8 cellular contexts compared by ENCODE assay signal in the genomic region with DNA sequence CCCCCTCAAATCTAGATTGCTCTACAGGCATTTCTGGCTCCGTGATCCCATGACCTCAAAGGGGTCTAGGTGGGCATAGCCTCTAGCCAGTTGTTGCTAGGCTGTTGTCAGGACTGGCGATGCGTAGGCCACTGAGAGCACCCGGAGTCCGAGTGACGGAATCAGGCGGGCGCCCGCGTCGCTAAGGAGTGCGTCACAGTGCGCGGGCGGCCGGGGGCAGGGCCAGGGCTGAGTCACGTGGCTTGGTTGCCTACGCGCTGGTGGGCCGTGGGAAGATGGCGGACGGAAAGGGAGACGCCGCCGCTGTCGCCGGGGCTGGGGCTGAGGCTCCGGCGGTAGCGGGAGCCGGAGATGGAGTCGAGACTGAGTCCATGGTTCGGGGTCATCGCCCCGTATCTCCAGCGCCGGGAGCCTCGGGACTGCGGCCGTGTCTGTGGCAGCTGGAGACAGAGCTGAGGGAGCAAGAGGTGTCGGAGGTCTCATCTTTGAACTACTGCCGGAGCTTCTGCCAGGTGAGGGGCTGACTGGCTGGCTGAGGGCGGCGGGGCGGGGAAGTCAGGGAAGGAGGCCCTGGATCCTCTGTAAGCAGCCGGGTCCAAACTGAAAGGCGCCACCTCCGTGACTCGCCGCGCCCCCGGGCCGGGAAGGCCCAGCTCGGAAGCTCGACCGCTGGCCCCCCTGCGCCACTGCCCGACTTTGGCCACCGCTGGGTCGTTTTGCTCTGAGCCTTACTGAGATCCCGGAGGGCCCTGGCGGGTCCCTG. TPM values are rescaled to one million over a fixed set of nuclear protein-coding genes. Genes with fewer than 3 reads are reported as not detected.
DNase-seq lines count a peak whose midpoint lies in the region; TF ChIP-seq lines count a peak whose summit lies in the region.

A gene with protein sequence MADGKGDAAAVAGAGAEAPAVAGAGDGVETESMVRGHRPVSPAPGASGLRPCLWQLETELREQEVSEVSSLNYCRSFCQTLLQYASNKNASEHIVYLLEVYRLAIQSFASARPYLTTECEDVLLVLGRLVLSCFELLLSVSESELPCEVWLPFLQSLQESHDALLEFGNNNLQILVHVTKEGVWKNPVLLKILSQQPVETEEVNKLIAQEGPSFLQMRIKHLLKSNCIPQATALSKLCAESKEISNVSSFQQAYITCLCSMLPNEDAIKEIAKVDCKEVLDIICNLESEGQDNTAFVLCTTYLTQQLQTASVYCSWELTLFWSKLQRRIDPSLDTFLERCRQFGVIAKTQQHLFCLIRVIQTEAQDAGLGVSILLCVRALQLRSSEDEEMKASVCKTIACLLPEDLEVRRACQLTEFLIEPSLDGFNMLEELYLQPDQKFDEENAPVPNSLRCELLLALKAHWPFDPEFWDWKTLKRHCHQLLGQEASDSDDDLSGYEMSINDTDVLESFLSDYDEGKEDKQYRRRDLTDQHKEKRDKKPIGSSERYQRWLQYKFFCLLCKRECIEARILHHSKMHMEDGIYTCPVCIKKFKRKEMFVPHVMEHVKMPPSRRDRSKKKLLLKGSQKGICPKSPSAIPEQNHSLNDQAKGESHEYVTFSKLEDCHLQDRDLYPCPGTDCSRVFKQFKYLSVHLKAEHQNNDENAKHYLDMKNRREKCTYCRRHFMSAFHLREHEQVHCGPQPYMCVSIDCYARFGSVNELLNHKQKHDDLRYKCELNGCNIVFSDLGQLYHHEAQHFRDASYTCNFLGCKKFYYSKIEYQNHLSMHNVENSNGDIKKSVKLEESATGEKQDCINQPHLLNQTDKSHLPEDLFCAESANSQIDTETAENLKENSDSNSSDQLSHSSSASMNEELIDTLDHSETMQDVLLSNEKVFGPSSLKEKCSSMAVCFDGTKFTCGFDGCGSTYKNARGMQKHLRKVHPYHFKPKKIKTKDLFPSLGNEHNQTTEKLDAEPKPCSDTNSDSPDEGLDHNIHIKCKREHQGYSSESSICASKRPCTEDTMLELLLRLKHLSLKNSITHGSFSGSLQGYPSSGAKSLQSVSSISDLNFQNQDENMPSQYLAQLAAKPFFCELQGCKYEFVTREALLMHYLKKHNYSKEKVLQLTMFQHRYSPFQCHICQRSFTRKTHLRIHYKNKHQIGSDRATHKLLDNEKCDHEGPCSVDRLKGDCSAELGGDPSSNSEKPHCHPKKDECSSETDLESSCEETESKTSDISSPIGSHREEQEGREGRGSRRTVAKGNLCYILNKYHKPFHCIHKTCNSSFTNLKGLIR (N-terminal part only) (plus strand): TSS at position 263 of the 763 bp plus-strand sequence. CDS start 13 bp downstream, at position 276.

- H3K4me1 ChIP-seq in CD8-positive, alpha-beta memory T cell (ENCODE audit: insufficient read depth, low read length), result peaks cover 43% of the 10 kb centered on the region
- H3K4me1 ChIP-seq in effector memory CD4-positive, alpha-beta T cell (ENCODE audit: control insufficient read depth, insufficient read depth, low read length, poor library complexity, severe bottlenecking), result peaks cover 16% of the 10 kb centered on the region

- H3K27me3 Mint-ChIP-seq in CD8-positive, alpha-beta memory T cell, result no peaks in the 10 kb centered on the region

- CTCF ChIA-PET in CD8-positive, alpha-beta memory T cell (lab: Charles Lee), result interaction anchor here (0.9 to 2.6 kb wide), 3 partner anchors 155 to 347 kb away, joined by 3 to 10 read pairs (median 3); no protein-coding TSS in a partner anchor

- no peaks in the 10 kb centered on the region for H3K27me3 ChIP-seq in CD8-positive, alpha-beta memory T cell (ENCODE audit: insufficient read depth, low read length, poor library complexity, severe bottlenecking)
- H3K27me3 ChIP-seq in effector memory CD4-positive, alpha-beta T cell (replicated peaks; ENCODE audit: control insufficient read depth, insufficient read depth, low read length, poor library complexity, severe bottlenecking), result no peaks in the 10 kb centered on the region

- peaks cover 0 to 5% (median 4%) of the 10 kb centered on the region in 3 donors for H3K36me3 Mint-ChIP-seq in CD8-positive, alpha-beta memory T cell

- peak within 1 kb of the TSS; percentile 84 for H3K4me3 ChIP-seq in CD8-positive, alpha-beta memory T cell (ENCODE audit: low read length)
- peak within 1 kb of the TSS; percentile 87 for H3K4me3 ChIP-seq in effector memory CD4-positive, alpha-beta T cell (ENCODE audit: insufficient read depth, low read depth, low read length, poor library complexity, severe bottlenecking)

- H3K4me3 Mint-ChIP-seq in CD8-positive, alpha-beta memory T cell, result no peak within 1 kb of the TSS

- no peaks in the 10 kb centered on the region for H3K9me3 Mint-ChIP-seq in CD8-positive, alpha-beta memory T cell

- peak within 1 kb of the TSS in 1 of 8 donors; percentile 98 for H3K27ac Mint-ChIP-seq in CD8-positive, alpha-beta memory T cell

- no peaks in the 10 kb centered on the region for H3K36me3 ChIP-seq in CD8-positive, alpha-beta memory T cell (ENCODE audit: insufficient read depth, low read length)
- no peaks in the 10 kb centered on the region for H3K36me3 ChIP-seq in effector memory CD4-positive, alpha-beta T cell (ENCODE audit: control insufficient read depth, insufficient read depth, low read length)

- peak within 1 kb of the TSS; percentile 98 for H3K27ac ChIP-seq in CD8-positive, alpha-beta memory T cell (ENCODE audit: low read depth, low read length)
- H3K27ac ChIP-seq in effector memory CD4-positive, alpha-beta T cell (ENCODE audit: insufficient read depth, low read length, poor library complexity, severe bottlenecking), result peak within 1 kb of the TSS; percentile 95

- POLR2A ChIA-PET in CD8-positive, alpha-beta memory T cell (lab: Charles Lee), result interaction anchor here (0.7 to 1.5 kb wide), 2 partner anchors 155 to 180 kb away, joined by 3 to 7 read pairs; a partner anchor contains a TSS

- H3K4me1 Mint-ChIP-seq in CD8-positive, alpha-beta memory T cell, result peaks cover 6 to 17% (median 7%) of the 10 kb centered on the region in 3 donors

- H3K9me3 ChIP-seq in CD8-positive, alpha-beta memory T cell (ENCODE audit: low read length), result no peaks in the 10 kb centered on the region
- no peaks in the 10 kb centered on the region for H3K9me3 ChIP-seq in effector memory CD4-positive, alpha-beta T cell (ENCODE audit: control insufficient read depth, low read length)

- peak; percentile 90 to 96 (median 93) for DNase-seq in CD8-positive, alpha-beta memory T cell
- DNase-seq in GM20000 (ENCODE audit: low spot score) (peak; percentile 93), HT-29 (ENCODE audit: low spot score) (peak; percentile 96), NOMO-1 (lab: John Stamatoyannopoulos, UW; ENCODE audit: unreplicated experiment in 2 of 2) (peak; percentile 92 to 98), medulla oblongata (ENCODE audit: extremely low spot score) (peak; percentile 96)
- DNase-seq in activated CD8-positive, alpha-beta memory T cell treated with anti-CD3 and anti-CD28 coated beads for 24 hours, result peak; percentile 98
- DNase-seq in effector memory CD4-positive, alpha-beta T cell, result peak; percentile 86 to 91 (median 88)
- DNase-seq in stimulated activated CD4-positive, alpha-beta T cell treated with anti-CD3 and anti-CD28 coated beads, TNF-alpha, amount 100 ng/mL, for 48 hours (ENCODE audit: low read depth in 3 of 3), result peak; percentile 90 to 94 (median 94)

- no peak for TF ChIP-seq CTCF in GM20000 (IDR thresholded peaks at IDR 0.05; ENCODE audit: extremely low read depth, missing control alignments)

RNA-seq across cellular contexts. Expression of the gene that starts here (rescaled TPM):
- total RNA-seq in CD8-positive, alpha-beta memory T cell, result 10 to 100 TPM; 13.6 to 14.0 TPM
- 9.4 TPM for polyA plus RNA-seq in CD8-positive, alpha-beta memory T cell
- 4.9 and 5.0 TPM in 2 replicates for total RNA-seq in HT-29 (2014; rRNA removed; shearing (Covaris generic))

Comparison
In these comparisons a context has a peak if more than half of its experiments do, and no peak if none do; other contexts are left out.
1. Peak in every context shown above with its lines: DNase-seq, H3K4me3 ChIP-seq and H3K27ac ChIP-seq.